In the genomic region with DNA sequence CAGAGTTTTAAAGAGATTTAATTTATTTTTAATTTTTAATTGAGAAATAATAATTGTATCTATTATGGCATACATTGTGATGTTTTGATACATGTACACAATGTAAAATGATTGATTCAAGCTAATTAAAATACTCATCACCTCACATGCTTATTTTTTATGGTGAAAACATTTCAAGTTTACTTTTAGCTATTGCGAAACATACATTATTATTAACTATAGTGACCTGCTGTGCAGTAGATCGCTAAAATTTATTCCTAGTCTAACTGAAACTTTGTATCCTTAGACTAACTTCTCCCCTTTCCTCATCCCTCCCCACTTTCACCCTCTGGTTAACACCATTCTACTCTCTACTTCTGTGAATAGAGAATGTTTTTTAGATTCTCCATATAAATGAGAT, we compare ENCODE assay signal across 27 cellular contexts.
"Had no signal": no experiment of that assay in that cellular context is flagged by ENCODE, and none has a peak within 500 bp of the region (broad histone marks: within the 10 kb centered on the region; RNA-seq: fewer than 3 reads in every experiment).

No MANE protein-coding gene starts in this region.

- DNase-seq: natural killer cell; occipital lobe; ovary; posterior cingulate gyrus; psoas muscle; right cardiac atrium; spleen; stimulated activated CD4-positive, alpha-beta T cell treated with anti-CD3 and anti-CD28 coated beads, Interleukin-15, amount 100 ng/mL, for 24 hours; stimulated activated CD4-positive, alpha-beta T cell treated with anti-CD3 and anti-CD28 coated beads, Interleukin-2, amount 100 ng/mL, for 24 hours; stimulated activated CD4-positive, alpha-beta T cell treated with anti-CD3 and anti-CD28 coated beads, Interleukin-2, amount 100 ng/mL, for 48 hours; stimulated activated CD4-positive, alpha-beta T cell treated with anti-CD3 and anti-CD28 coated beads, Interleukin-4, amount 100 ng/mL, for 24 hours; stimulated activated naive B cell treated with anti-CD40 and anti-IgM and Interleukin-4, amounts not matched to agents 10 μg/mL and 1 μg/mL and 100 μg/mL, for 72 hours; stimulated activated naive CD4-positive, alpha-beta T cell treated with Interleukin-2 at 50 U/mL for 16 hours; stomach; thyroid gland; trophoblast cell; upper lobe of left lung had no signal

- H3K27ac ChIP-seq: neural progenitor cell, ovary, parathyroid adenoma, psoas muscle, skin epidermis, spleen, stomach, thoracic aorta, thyroid gland, tibial nerve, upper lobe of left lung, vagina had no signal

- H3K36me3 ChIP-seq: neural progenitor cell, ovary, spleen, thoracic aorta, tibial nerve, upper lobe of left lung, vagina had no signal

- H3K4me2 ChIP-seq: neural progenitor cell, smooth muscle cell had no signal

- H3K27me3 ChIP-seq: neural progenitor cell, ovary, spleen, stomach, thyroid gland, tibial nerve, upper lobe of left lung, vagina had no signal

- H3K4me3 ChIP-seq: neural progenitor cell, ovary, psoas muscle, skin epidermis, smooth muscle cell, spleen, stomach, thoracic aorta, thyroid gland, tibial nerve, upper lobe of left lung, vagina had no signal

- H3K9ac ChIP-seq: neural progenitor cell, parathyroid adenoma had no signal

- H2AFZ ChIP-seq: neural progenitor cell, parathyroid adenoma had no signal

- H3K79me2 ChIP-seq: parathyroid adenoma had no signal

- FAIRE-seq: urothelium cell line had no signal

- H3K4me1 ChIP-seq: neural progenitor cell, parathyroid adenoma, psoas muscle, spleen, stomach, thyroid gland, tibial nerve, upper lobe of left lung, vagina had no signal

- ATAC-seq: natural killer cell; psoas muscle; right cardiac atrium; sciatic nerve; stimulated activated effector memory CD8-positive, alpha-beta T cell treated with anti-CD3 and anti-CD28 coated beads, Interleukin-12 subunit alpha, Interleukin-12 subunit beta, amount 100 ng/mL, for 72 hours; stimulated activated naive B cell treated with anti-CD40 and anti-IgM and Interleukin-4, amounts not matched to agents 10 μg/mL and 1 μg/mL and 100 μg/mL, for 72 hours had no signal

- H3K9me3 ChIP-seq: psoas muscle, thoracic aorta, thyroid gland, upper lobe of left lung, vagina had no signal
